Comparison of ENCODE assay signal across 10 cellular contexts in the genomic region with DNA sequence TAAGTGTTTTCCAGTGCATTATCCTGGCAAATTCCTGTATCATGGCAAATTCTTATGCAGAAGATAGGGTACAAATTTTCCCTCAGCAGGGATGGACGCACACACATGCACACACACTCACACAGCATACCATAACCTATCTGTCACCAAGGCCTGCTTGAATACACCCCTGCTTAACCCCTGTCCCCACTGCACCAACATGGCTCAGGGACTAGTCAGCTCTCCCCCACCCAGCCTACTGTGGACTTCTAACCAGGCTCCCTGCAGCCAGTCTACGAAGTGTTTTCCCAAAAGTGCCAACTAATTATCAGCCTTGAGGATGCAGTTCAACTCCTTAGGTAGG.
DNase-seq lines count a peak whose midpoint lies in the region; ATAC-seq and TF ChIP-seq lines count a peak whose summit lies in the region.
"Had no signal": no experiment of that assay in that cellular context is flagged by ENCODE, and none has a peak within 500 bp of the region (broad histone marks: within the 10 kb centered on the region; RNA-seq: fewer than 3 reads in every experiment).

No MANE protein-coding gene starts in this region.

- no peak overlapping the region for H3K4me3 ChIP-seq in HCT116 (replicated peaks in 1 of 2; ENCODE audit: low read depth in 1 of 2, low read length in 2 of 2)
- no peak overlapping the region for H3K4me3 ChIP-seq in WERI-Rb-1 (ENCODE audit: low read depth, low read length)
- H3K4me3 ChIP-seq in foreskin fibroblast (ENCODE audit: low read depth in 1 of 2, low read length in 2 of 2), result no peak overlapping the region
- no peak overlapping the region for H3K4me3 ChIP-seq in smooth muscle cell

- intact Hi-C loops in HCT116 (cut with micrococcal nuclease), result no loop called here

- H4K20me1 ChIP-seq in HCT116 (ENCODE audit: insufficient read depth) (no peaks in the 10 kb centered on the region; the same call in 1 of the 2 replicates), smooth muscle cell (ENCODE audit: low read depth) (peaks cover 49% of the 10 kb centered on the region)

- no peaks in the 10 kb centered on the region for H3K79me2 ChIP-seq in HCT116 (ENCODE audit: insufficient read depth, low read length)
- H3K79me2 ChIP-seq in smooth muscle cell (ENCODE audit: low read depth), result peaks cover 50% of the 10 kb centered on the region

- TF ChIP-seq CTCF in HCT116 (IDR thresholded peaks at IDR 0.05 in 2 of 3, conservative IDR thresholded peaks at IDR 0.05 in 1 of 3; ENCODE audit: borderline replicate concordance in 1 of 3, insufficient read depth in 1 of 3, low read depth in 2 of 3, low read length in 2 of 3) (no peak), WERI-Rb-1 (IDR thresholded peaks at IDR 0.05; ENCODE audit: low read depth, low read length) (no peak), foreskin fibroblast (IDR thresholded peaks at IDR 0.05; ENCODE audit: low read depth, low read length) (no peak), smooth muscle cell (IDR thresholded peaks at IDR 0.05; ENCODE audit: borderline replicate concordance, insufficient read depth, poor library complexity, severe bottlenecking) (no peak)

- H3K9ac ChIP-seq in HCT116 (ENCODE audit: low read length), result no peak overlapping the region
- no peak overlapping the region for H3K9ac ChIP-seq in smooth muscle cell (ENCODE audit: low read depth)

- CTCF ChIA-PET in HCT116 (lab: Charles Lee), result no interaction called here

- no peak overlapping the region for H2AFZ ChIP-seq in HCT116 (ENCODE audit: low read depth, low read length, poor library complexity, severe bottlenecking)
- H2AFZ ChIP-seq in smooth muscle cell (ENCODE audit: low read depth), result no peak overlapping the region

- H3K27ac ChIP-seq in HCT116 (ENCODE audit: low read depth, low read length), result no peak overlapping the region
- peak overlapping the region; percentile 85 for H3K27ac ChIP-seq in WERI-Rb-1
- peak overlapping the region; percentile 54 for H3K27ac ChIP-seq in smooth muscle cell (ENCODE audit: low read depth)

- H3F3A ChIP-seq in smooth muscle cell (ENCODE audit: low read depth), result peaks cover 8% of the 10 kb centered on the region

- H3K4me2 ChIP-seq in HCT116 (ENCODE audit: low read length), result no peak overlapping the region
- H3K4me2 ChIP-seq in smooth muscle cell, result peak overlapping the region; percentile 64

- no peaks in the 10 kb centered on the region for H3K9me2 ChIP-seq in HCT116 (ENCODE audit: insufficient read depth)

- POLR2A ChIA-PET in HCT116 (lab: Charles Lee), result no interaction called here

- H3K27me3 ChIP-seq in HCT116 (ENCODE audit: insufficient read depth, low read length) (no peaks in the 10 kb centered on the region), WERI-Rb-1 (ENCODE audit: insufficient read depth, low read depth, severe bottlenecking) (no peaks in the 10 kb centered on the region), smooth muscle cell (ENCODE audit: low read depth) (no peaks in the 10 kb centered on the region)

- H3K4me1 ChIP-seq in HCT116 (ENCODE audit: control insufficient read depth in 1 of 2, insufficient read depth in 2 of 2, low read length in 2 of 2) (peaks cover 0 to 9% of the 10 kb centered on the region in 2 experiments; a peak in 1 of 4 replicates), smooth muscle cell (ENCODE audit: low read depth) (peaks cover 18% of the 10 kb centered on the region)

- 38% methylated on average over 2 of the region's 2 CpGs for WGBS in smooth muscle cell (ENCODE audit: low lambda C conversion rate)

- H3K9me3 ChIP-seq in HCT116 (ENCODE audit: control insufficient read depth in 1 of 2, insufficient read depth in 1 of 2, low read depth in 1 of 2, low read length in 2 of 2), result no peaks in the 10 kb centered on the region
- no peaks in the 10 kb centered on the region for H3K9me3 ChIP-seq in WERI-Rb-1 (ENCODE audit: severe bottlenecking)
- no peaks in the 10 kb centered on the region for H3K9me3 ChIP-seq in smooth muscle cell (replicated peaks; ENCODE audit: low read depth)

- RAD21 ChIA-PET in HCT116 (lab: Charles Lee; ENCODE audit: low non-redundant PET in 1 of 2, low total read pairs in 2 of 2, uncharacterized antibody in 2 of 2, unreplicated experiment in 2 of 2), result no interaction called here

- TF ChIP-seq POLR2A in HCT116 (IDR thresholded peaks at IDR 0.05; ENCODE audit: borderline replicate concordance, extremely low read depth, insufficient read depth, insufficient read length), result no peak

- DNase-seq in HCT116 (ENCODE audit: low read depth, low spot score) (no peak), WERI-Rb-1 (no peak), foreskin fibroblast (peak; percentile 61 to 75), smooth muscle cell (lab: John Stamatoyannopoulos, UW; ENCODE audit: unreplicated experiment) (no peak), NCI-H2227 (lab: John Stamatoyannopoulos, UW; ENCODE audit: unreplicated experiment) (no peak)
- DNase-seq in activated effector memory CD4-positive, alpha-beta T cell treated with anti-CD3 and anti-CD28 coated beads, Interleukin-2, amount 50 U/mL, for 16 hours, result no peak
- DNase-seq in activated CD4-positive, alpha-beta T cell treated with anti-CD3 and anti-CD28 coated beads, Interleukin-2, amount 50 U/mL, for 1 hour, result no peak
- DNase-seq: effector memory CD4-positive, alpha-beta T cell; GDM1 had no signal

- TF ChIP-seq RAD21 in HCT116 (IDR thresholded peaks at IDR 0.05; ENCODE audit: low read depth), result no peak

- no TSS peak for BruUV-seq in HCT116 (replicated peaks; lab: Mats Ljungman, UMichigan)

- H3K36me3 ChIP-seq in HCT116 (ENCODE audit: control insufficient read depth in 1 of 2, insufficient read depth in 2 of 2, low read length in 2 of 2) (no peaks in the 10 kb centered on the region), WERI-Rb-1 (no peaks in the 10 kb centered on the region), smooth muscle cell (ENCODE audit: low read depth) (no peaks in the 10 kb centered on the region)

- ATAC-seq in HCT116, result peak; percentile 22; the same call in 1 of the 2 replicates
- ATAC-seq: activated T-helper 17 cell treated with anti-CD3 and anti-CD28 coated beads, Interleukin-2, amount 50 U/mL, for 72 hours had no signal

TF ChIP-seq in HCT116, 20 proteins besides CTCF, POLR2A, EP300 and RAD21:
- TF ChIP-seq SP1 (IDR thresholded peaks at IDR 0.05; ENCODE audit: low read depth) (no peak), EZH2phosphoT487 (IDR thresholded peaks at IDR 0.05; ENCODE audit: borderline replicate concordance) (no peak), EZH2 (IDR thresholded peaks at IDR 0.05) (no peak), YY1 (IDR thresholded peaks at IDR 0.05; ENCODE audit: extremely low read depth, insufficient replicate concordance, low read depth, low read length) (no peak)
- TF ChIP-seq, protein P1, sequence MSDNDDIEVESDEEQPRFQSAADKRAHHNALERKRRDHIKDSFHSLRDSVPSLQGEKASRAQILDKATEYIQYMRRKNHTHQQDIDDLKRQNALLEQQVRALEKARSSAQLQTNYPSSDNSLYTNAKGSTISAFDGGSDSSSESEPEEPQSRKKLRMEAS (IDR thresholded peaks at IDR 0.05), result no peak

Comparison
In these comparisons a context has a peak if more than half of its experiments do, and no peak if none do; other contexts are left out.
1. DNase-seq: peak in foreskin fibroblast (2 of 2); none in HCT116 (single experiment), WERI-Rb-1 (single experiment), smooth muscle cell (single experiment), NCI-H2227 (single experiment), activated effector memory CD4-positive, alpha-beta T cell treated with anti-CD3 and anti-CD28 coated beads, Interleukin-2, amount 50 U/mL, for 16 hours (single experiment) and activated CD4-positive, alpha-beta T cell treated with anti-CD3 and anti-CD28 coated beads, Interleukin-2, amount 50 U/mL, for 1 hour (single experiment).